ENCODE assay signal across 33 cellular contexts in the genomic region with DNA sequence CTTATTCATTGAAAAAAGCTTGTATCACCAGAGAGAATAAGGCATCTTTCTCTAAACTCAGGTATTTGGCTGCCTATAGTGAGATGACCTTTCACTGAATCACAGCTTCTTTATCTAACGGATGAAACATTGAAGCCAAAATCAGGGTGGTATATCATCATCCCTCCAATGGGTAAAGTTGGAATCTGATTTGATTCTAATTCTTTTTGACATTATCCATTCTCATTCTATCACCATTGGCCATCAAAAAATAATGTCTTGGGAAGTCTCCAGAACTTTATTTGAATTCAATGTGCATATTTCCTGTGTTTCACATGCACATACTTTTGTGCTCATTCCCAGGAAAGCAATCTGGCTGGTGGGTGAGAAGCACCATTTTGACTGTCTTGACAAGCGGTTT.
DNase-seq lines count a peak whose midpoint lies in the region; ATAC-seq and TF ChIP-seq lines count a peak whose summit lies in the region.
"Had no signal": no experiment of that assay in that cellular context is flagged by ENCODE, and none has a peak within 500 bp of the region (broad histone marks: within the 10 kb centered on the region; RNA-seq: fewer than 3 reads in every experiment).

No MANE protein-coding gene starts in this region.

- H3K27me3 ChIP-seq in SK-N-SH (ENCODE audit: insufficient read depth) (no peaks in the 10 kb centered on the region), brain microvascular endothelial cell (replicated peaks) (no peaks in the 10 kb centered on the region), right lobe of liver (no peaks in the 10 kb centered on the region)
- H3K27me3 ChIP-seq: BE2C; BLaER1; BLaER1 treated with 17β-estradiol and CSF1 and Interleukin-3, amounts not matched to agents 10 nM and 100 nM had no signal

- H3K9ac ChIP-seq in SK-N-SH, result no peak overlapping the region
- H3K9ac ChIP-seq: BLaER1; BLaER1 treated with 17β-estradiol and CSF1 and Interleukin-3, amounts not matched to agents 10 nM and 100 nM had no signal

- whole genome bisulfite sequencing in SK-N-SH (ENCODE audit: low lambda C conversion rate), result 51% methylated on average over 2 of the region's 2 CpGs
- WGBS in right lobe of liver (ENCODE audit: insufficient coverage, low coverage, low lambda C conversion rate, missing lambda C conversion rate), result 29% methylated on average over 2 of the region's 2 CpGs

- peaks cover 14% of the 10 kb centered on the region for H3F3A ChIP-seq in SK-N-SH (replicated peaks; ENCODE audit: insufficient read depth)

- DNase-seq in EH (ENCODE audit: low read depth) (peak; percentile 9), SK-N-SH (no peak), fibroblast of the aortic adventitia (ENCODE audit: low read depth) (peak; percentile 62), NCI-H524 (lab: John Stamatoyannopoulos, UW) (no peak), brain microvascular endothelial cell (no peak), right lobe of liver (no peak), D341Med (ENCODE audit: low spot score) (no peak)
- DNase-seq: 8988T; ACHN; AML-193; BE2C; C1 segment of cervical spinal cord; Caco-2; Calu3; CD4-positive, alpha-beta memory T cell; CD4-positive, alpha-beta T cell; CD4-positive, CD25-positive, alpha-beta regulatory T cell; CD8-positive, alpha-beta memory T cell; CD8-positive, alpha-beta T cell; COR-L47; DMS 273 treated with DMSO at 0.1 percent for 48 hours; DMS153; DMS53; DMS79; DMS79 treated with DMSO at 0.1 percent for 48 hours; DND-41; EL had no signal

- CTCF ChIA-PET in SK-N-SH (lab: Yijun Ruan, JAX), result no interaction called here

- H4K20me1 ChIP-seq in SK-N-SH (ENCODE audit: insufficient read depth), result no peaks in the 10 kb centered on the region
- H4K20me1 ChIP-seq: BLaER1; BLaER1 treated with 17β-estradiol and CSF1 and Interleukin-3, amounts not matched to agents 10 nM and 100 nM had no signal

- H3K79me2 ChIP-seq in SK-N-SH (ENCODE audit: insufficient read depth), result peaks cover 89% of the 10 kb centered on the region

- peak overlapping the region in 1 of 2 experiments; percentile 56; a peak in 1 of 4 replicates for H3K27ac ChIP-seq in SK-N-SH (ENCODE audit: low read depth in 2 of 2, low read length in 1 of 2)
- H3K27ac ChIP-seq in brain microvascular endothelial cell, result no peak overlapping the region
- no peak overlapping the region for H3K27ac ChIP-seq in right lobe of liver
- H3K27ac ChIP-seq: 22Rv1; A549; BLaER1; BLaER1 treated with 17β-estradiol and CSF1 and Interleukin-3, amounts not matched to agents 10 nM and 100 nM; C4-2B had no signal

- no peak overlapping the region for H2AFZ ChIP-seq in SK-N-SH (ENCODE audit: low read depth)

- intact Hi-C loops in right lobe of liver (cut with DNase I), result no loop called here

- no peak overlapping the region for H3K4me2 ChIP-seq in SK-N-SH
- H3K4me2 ChIP-seq: A549; BLaER1; BLaER1 treated with 17β-estradiol and CSF1 and Interleukin-3, amounts not matched to agents 10 nM and 100 nM had no signal

- ATAC-seq in SK-N-SH treated with all-trans-retinoic acid at 6 μM for 48 hours, result peak; percentile 19; the same call in 1 of the 3 replicates
- no peak for ATAC-seq in right lobe of liver
- ATAC-seq: A549; CD8-positive, alpha-beta T cell had no signal

- no peaks in the 10 kb centered on the region for H3K9me2 ChIP-seq in SK-N-SH

- TF ChIP-seq CTCF in SK-N-SH (IDR thresholded peaks at IDR 0.05) (no peak), fibroblast of the aortic adventitia (IDR thresholded peaks at IDR 0.05; ENCODE audit: insufficient read depth, low read length) (no peak), brain microvascular endothelial cell (IDR thresholded peaks at IDR 0.05; ENCODE audit: low read depth, low read length, missing control alignments) (no peak), right lobe of liver (IDR thresholded peaks at IDR 0.05) (no peak)

- in situ Hi-C loops in brain microvascular endothelial cell (cut with HindIII; ENCODE audit: low pct_ligation_motif_present, low sequenced_read_pairs), result no loop called here

- TF ChIP-seq EP300 in SK-N-SH (IDR thresholded peaks at IDR 0.05; ENCODE audit: borderline replicate concordance in 1 of 2, low read depth in 1 of 2, low read length in 1 of 2), result peak in 1 of 2 experiments; percentile 25; a peak in 1 of 4 replicates

- no peak for TF ChIP-seq RAD21 in SK-N-SH (IDR thresholded peaks at IDR 0.05; ENCODE audit: low read length)

- POLR2A ChIA-PET in SK-N-SH (lab: Yijun Ruan, JAX), result no interaction called here

- TF ChIP-seq POLR2A in right lobe of liver (IDR thresholded peaks at IDR 0.05), result no peak

- H3K9me3 ChIP-seq in SK-N-SH (no peaks in the 10 kb centered on the region), right lobe of liver (no peaks in the 10 kb centered on the region)
- H3K9me3 ChIP-seq: A549, BE2C had no signal

- H3K4me1 ChIP-seq in SK-N-SH (ENCODE audit: control insufficient read depth in 1 of 2, insufficient read depth in 2 of 2, low read depth in 1 of 2, low read length in 1 of 2) (peaks cover 0 to 5% of the 10 kb centered on the region in 2 experiments; a peak in 2 of 4 replicates), right lobe of liver (no peaks in the 10 kb centered on the region)
- H3K4me1 ChIP-seq: A549; BE2C; BLaER1; BLaER1 treated with 17β-estradiol and CSF1 and Interleukin-3, amounts not matched to agents 10 nM and 100 nM; Caco-2 had no signal

- H3K4me3 ChIP-seq in SK-N-SH (ENCODE audit: low read depth in 2 of 2, low read length in 1 of 2) (no peak overlapping the region), fibroblast of the aortic adventitia (ENCODE audit: low read depth, low read length) (no peak overlapping the region), brain microvascular endothelial cell (ENCODE audit: low read depth, low read length) (no peak overlapping the region), right lobe of liver (no peak overlapping the region)
- H3K4me3 ChIP-seq: A549; BLaER1; BLaER1 treated with 17β-estradiol and CSF1 and Interleukin-3, amounts not matched to agents 10 nM and 100 nM had no signal

- H3K36me3 ChIP-seq in SK-N-SH (replicated peaks in 1 of 2; ENCODE audit: control insufficient read depth in 1 of 2, insufficient read depth in 2 of 2, low read length in 1 of 2), result peaks cover 0 to 34% of the 10 kb centered on the region in 2 experiments
- H3K36me3 ChIP-seq in brain microvascular endothelial cell (replicated peaks), result no peaks in the 10 kb centered on the region
- H3K36me3 ChIP-seq in right lobe of liver, result no peaks in the 10 kb centered on the region
- H3K36me3 ChIP-seq: BE2C, BLaER1 had no signal

TF ChIP-seq in SK-N-SH, 30 proteins besides CTCF, POLR2A, EP300 and RAD21 (continues in another document):
- TF ChIP-seq SIN3A (IDR thresholded peaks at IDR 0.05; ENCODE audit: borderline replicate concordance, low read depth, low read length) (no peak), JUND (IDR thresholded peaks at IDR 0.05) (peak; percentile 36), NFIC (IDR thresholded peaks at IDR 0.05; ENCODE audit: borderline replicate concordance) (peak; percentile 48; the same call in 1 of the 2 replicates), TCF12 (IDR thresholded peaks at IDR 0.05) (peak; percentile 36; the same call in 1 of the 2 replicates), CHD2 (IDR thresholded peaks at IDR 0.05; ENCODE audit: low read length, partially characterized antibody) (no peak), GABPA (IDR thresholded peaks at IDR 0.05; ENCODE audit: low read depth) (no peak), FOXM1 (IDR thresholded peaks at IDR 0.05; ENCODE audit: low read depth) (no peak; the same call in 1 of the 2 replicates), ELF1 (IDR thresholded peaks at IDR 0.05) (no peak)
- TF ChIP-seq, protein P1, sequence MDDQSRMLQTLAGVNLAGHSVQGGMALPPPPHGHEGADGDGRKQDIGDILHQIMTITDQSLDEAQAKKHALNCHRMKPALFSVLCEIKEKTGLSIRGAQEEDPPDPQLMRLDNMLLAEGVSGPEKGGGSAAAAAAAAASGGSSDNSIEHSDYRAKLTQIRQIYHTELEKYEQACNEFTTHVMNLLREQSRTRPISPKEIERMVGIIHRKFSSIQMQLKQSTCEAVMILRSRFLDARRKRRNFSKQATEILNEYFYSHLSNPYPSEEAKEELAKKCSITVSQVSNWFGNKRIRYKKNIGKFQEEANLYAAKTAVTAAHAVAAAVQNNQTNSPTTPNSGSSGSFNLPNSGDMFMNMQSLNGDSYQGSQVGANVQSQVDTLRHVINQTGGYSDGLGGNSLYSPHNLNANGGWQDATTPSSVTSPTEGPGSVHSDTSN (IDR thresholded peaks at IDR 0.05), result peak; percentile 53

TF ChIP-seq in SK-N-SH treated with all-trans-retinoic acid at 6 μM for 48 hours, 23 proteins besides CTCF, POLR2A, EP300 and RAD21:
- TF ChIP-seq ISL1 (CRISPR knock-in tag; IDR thresholded peaks at IDR 0.05), result peak; percentile 56
- TF ChIP-seq TOX (CRISPR knock-in tag; IDR thresholded peaks at IDR 0.05; ENCODE audit: borderline replicate concordance), result no peak
- no peak for TF ChIP-seq ZFP3 (CRISPR knock-in tag; IDR thresholded peaks at IDR 0.05)
- no peak for TF ChIP-seq GLIS3 (CRISPR knock-in tag; IDR thresholded peaks at IDR 0.05)
- TF ChIP-seq, protein P2, sequence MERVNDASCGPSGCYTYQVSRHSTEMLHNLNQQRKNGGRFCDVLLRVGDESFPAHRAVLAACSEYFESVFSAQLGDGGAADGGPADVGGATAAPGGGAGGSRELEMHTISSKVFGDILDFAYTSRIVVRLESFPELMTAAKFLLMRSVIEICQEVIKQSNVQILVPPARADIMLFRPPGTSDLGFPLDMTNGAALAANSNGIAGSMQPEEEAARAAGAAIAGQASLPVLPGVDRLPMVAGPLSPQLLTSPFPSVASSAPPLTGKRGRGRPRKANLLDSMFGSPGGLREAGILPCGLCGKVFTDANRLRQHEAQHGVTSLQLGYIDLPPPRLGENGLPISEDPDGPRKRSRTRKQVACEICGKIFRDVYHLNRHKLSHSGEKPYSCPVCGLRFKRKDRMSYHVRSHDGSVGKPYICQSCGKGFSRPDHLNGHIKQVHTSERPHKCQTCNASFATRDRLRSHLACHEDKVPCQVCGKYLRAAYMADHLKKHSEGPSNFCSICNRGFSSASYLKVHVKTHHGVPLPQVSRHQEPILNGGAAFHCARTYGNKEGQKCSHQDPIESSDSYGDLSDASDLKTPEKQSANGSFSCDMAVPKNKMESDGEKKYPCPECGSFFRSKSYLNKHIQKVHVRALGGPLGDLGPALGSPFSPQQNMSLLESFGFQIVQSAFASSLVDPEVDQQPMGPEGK (CRISPR knock-in tag; IDR thresholded peaks at IDR 0.05; ENCODE audit: borderline replicate concordance), result no peak
TF ChIP-seq in SK-N-SH treated with all-trans-retinoic acid at 6 μM for 48 hours: peak in this region for 1.

Comparison
In these comparisons a context has a peak if more than half of its experiments do, and no peak if none do; other contexts are left out.
1. DNase-seq: peak in EH (single experiment) and fibroblast of the aortic adventitia (single experiment); none in SK-N-SH (single experiment), NCI-H524 (0 of 2), brain microvascular endothelial cell (single experiment), right lobe of liver (0 of 3) and D341Med (single experiment).